Comparison of ENCODE assay signal across 8 cellular contexts in genomic region chr15:72229947-72230196, GRCh38. TPM values are rescaled to one million over a fixed set of nuclear protein-coding genes. Genes with fewer than 3 reads are reported as not detected.
DNase-seq lines count a peak whose midpoint lies in the region; ATAC-seq, FAIRE-seq and TF ChIP-seq lines count a peak whose summit lies in the region.

No MANE protein-coding gene starts in this region.

- peak overlapping the region; percentile 95 for H3K27ac ChIP-seq in HL-60 (replicated peaks)

- peaks cover 36% of the 10 kb centered on the region for H3K4me1 Mint-ChIP-seq in activated T-helper 2 cell treated with anti-CD3 and anti-CD28 coated beads, Interferon-gamma antibody, Interleukin-2, Interleukin-4, amounts not matched to agents 10 μg/mL and 5 μg/mL and 100 μg/mL, durations not matched to agents 14 hours and 24 hours and 36 hours (ENCODE audit: low read depth)
- peaks cover 58% of the 10 kb centered on the region for H3K4me1 Mint-ChIP-seq in stimulated activated memory B cell treated with anti-CD40 and anti-IgM and Interleukin-4, amounts not matched to agents 10 μg/mL and 1 μg/mL and 100 μg/mL, for 72 hours

- peak overlapping the region; percentile 85 for H3K4me3 ChIP-seq in HL-60 (replicated peaks; ENCODE audit: insufficient read depth, low read length)
- peak overlapping the region; percentile 99 for H3K4me3 ChIP-seq in iPS-18c (ENCODE audit: insufficient read depth, low read depth, low read length)

- intact Hi-C loops in activated T-helper 2 cell treated with anti-CD3 and anti-CD28 coated beads, Interferon-gamma antibody, Interleukin-2, Interleukin-4, amounts not matched to agents 10 μg/mL and 5 μg/mL and 100 μg/mL, durations not matched to agents 14 hours and 24 hours and 36 hours (cut with micrococcal nuclease) = loop anchor here (1.0 to 10.0 kb wide), 6 partner anchors 31 to 915 kb away; partner anchors contain the start of genes ADPGK, ARIH1, HEXA and MYO9A

- no peaks in the 10 kb centered on the region for H3K27me3 ChIP-seq in HL-60 (ENCODE audit: insufficient read depth, poor library complexity, severe bottlenecking)

- H3K27ac Mint-ChIP-seq in activated T-helper 2 cell treated with anti-CD3 and anti-CD28 coated beads, Interferon-gamma antibody, Interleukin-2, Interleukin-4, amounts not matched to agents 10 μg/mL and 5 μg/mL and 100 μg/mL, durations not matched to agents 14 hours and 24 hours and 36 hours = peak overlapping the region; percentile 98
- H3K27ac Mint-ChIP-seq in stimulated activated memory B cell treated with anti-CD40 and anti-IgM and Interleukin-4, amounts not matched to agents 10 μg/mL and 1 μg/mL and 100 μg/mL, for 72 hours = peak overlapping the region; percentile 92

- no peak for FAIRE-seq in RCC 7860 (lab: Jason Lieb, UNC)

- TF ChIP-seq CTCF in HL-60 (IDR thresholded peaks at IDR 0.05; ENCODE audit: insufficient read depth, low read length) = no peak

- no peaks in the 10 kb centered on the region for H3K27me3 Mint-ChIP-seq in activated T-helper 2 cell treated with anti-CD3 and anti-CD28 coated beads, Interferon-gamma antibody, Interleukin-2, Interleukin-4, amounts not matched to agents 10 μg/mL and 5 μg/mL and 100 μg/mL, durations not matched to agents 14 hours and 24 hours and 36 hours (ENCODE audit: low read depth)
- H3K27me3 Mint-ChIP-seq in stimulated activated memory B cell treated with anti-CD40 and anti-IgM and Interleukin-4, amounts not matched to agents 10 μg/mL and 1 μg/mL and 100 μg/mL, for 72 hours = no peaks in the 10 kb centered on the region

- H3K4me3 Mint-ChIP-seq in activated T-helper 2 cell treated with anti-CD3 and anti-CD28 coated beads, Interferon-gamma antibody, Interleukin-2, Interleukin-4, amounts not matched to agents 10 μg/mL and 5 μg/mL and 100 μg/mL, durations not matched to agents 14 hours and 24 hours and 36 hours (ENCODE audit: low read depth) = peak overlapping the region; percentile 99
- H3K4me3 Mint-ChIP-seq in stimulated activated memory B cell treated with anti-CD40 and anti-IgM and Interleukin-4, amounts not matched to agents 10 μg/mL and 1 μg/mL and 100 μg/mL, for 72 hours = peak overlapping the region; percentile 94

- peaks cover 4% of the 10 kb centered on the region for H3K9me3 ChIP-seq in iPS-18c (ENCODE audit: control insufficient read depth, insufficient read depth, low read length)

- ATAC-seq in stimulated activated memory B cell treated with anti-CD40 and anti-IgM and Interleukin-4, amounts not matched to agents 10 μg/mL and 1 μg/mL and 100 μg/mL, for 72 hours = no peak

- DNase-seq in HL-60 (ENCODE audit: low read depth in 1 of 2, low spot score in 1 of 2) (no peak), NCI-H187 treated with DMSO at 0.1 percent for 48 hours (lab: John Stamatoyannopoulos, UW) (no peak), NCI-H1417 (lab: John Stamatoyannopoulos, UW) (no peak), NCI-H524 (lab: John Stamatoyannopoulos, UW) (no peak), RCC 7860 (ENCODE audit: low spot score) (no peak)
- no peak for DNase-seq in activated T-helper 2 cell treated with anti-CD3 and anti-CD28 coated beads, Interferon-gamma antibody, Interleukin-2, Interleukin-4, amounts not matched to agents 10 μg/mL and 5 μg/mL and 100 μg/mL, durations not matched to agents 14 hours and 24 hours and 36 hours (ENCODE audit: low spot score)

- H3K36me3 Mint-ChIP-seq in activated T-helper 2 cell treated with anti-CD3 and anti-CD28 coated beads, Interferon-gamma antibody, Interleukin-2, Interleukin-4, amounts not matched to agents 10 μg/mL and 5 μg/mL and 100 μg/mL, durations not matched to agents 14 hours and 24 hours and 36 hours (ENCODE audit: low read depth) = peaks cover 50% of the 10 kb centered on the region
- peaks cover 29% of the 10 kb centered on the region for H3K36me3 Mint-ChIP-seq in stimulated activated memory B cell treated with anti-CD40 and anti-IgM and Interleukin-4, amounts not matched to agents 10 μg/mL and 1 μg/mL and 100 μg/mL, for 72 hours

- no peaks in the 10 kb centered on the region for H3K9me3 Mint-ChIP-seq in activated T-helper 2 cell treated with anti-CD3 and anti-CD28 coated beads, Interferon-gamma antibody, Interleukin-2, Interleukin-4, amounts not matched to agents 10 μg/mL and 5 μg/mL and 100 μg/mL, durations not matched to agents 14 hours and 24 hours and 36 hours
- H3K9me3 Mint-ChIP-seq in stimulated activated memory B cell treated with anti-CD40 and anti-IgM and Interleukin-4, amounts not matched to agents 10 μg/mL and 1 μg/mL and 100 μg/mL, for 72 hours = no peaks in the 10 kb centered on the region

RNA-seq across cellular contexts. Expression of gene PKM, which starts 1.1 kb away (rescaled TPM):
- total RNA-seq in activated T-helper 2 cell treated with anti-CD3 and anti-CD28 coated beads, Interferon-gamma antibody, Interleukin-2, Interleukin-4, amounts not matched to agents 10 μg/mL and 5 μg/mL and 100 μg/mL, durations not matched to agents 14 hours and 24 hours and 36 hours = 2,347 and 2,391 TPM in 2 replicates

RNA-seq across cellular contexts. Expression of gene GRAMD2A, which starts 32.3 kb away (rescaled TPM):
- not detected in 2 replicates for total RNA-seq in activated T-helper 2 cell treated with anti-CD3 and anti-CD28 coated beads, Interferon-gamma antibody, Interleukin-2, Interleukin-4, amounts not matched to agents 10 μg/mL and 5 μg/mL and 100 μg/mL, durations not matched to agents 14 hours and 24 hours and 36 hours

RNA-seq across cellular contexts. Expression of gene PARP6, which starts 42.5 kb away (rescaled TPM):
- total RNA-seq in activated T-helper 2 cell treated with anti-CD3 and anti-CD28 coated beads, Interferon-gamma antibody, Interleukin-2, Interleukin-4, amounts not matched to agents 10 μg/mL and 5 μg/mL and 100 μg/mL, durations not matched to agents 14 hours and 24 hours and 36 hours = 65.4 and 73.1 TPM in 2 replicates
